Comparison of ENCODE assay signal across 23 cellular contexts in genomic region chr2:9623151-9623550, GRCh38.
"Had no signal": no experiment of that assay in that cellular context is flagged by ENCODE, and none has a peak within 500 bp of the region (broad histone marks: within the 10 kb centered on the region; RNA-seq: fewer than 3 reads in every experiment).

No MANE protein-coding gene starts in this region.

- H3K27ac Mint-ChIP-seq: activated B cell treated with CpG ODN at 0.5 μM for 24 hours; activated CD4-positive, alpha-beta memory T cell treated with anti-CD3 and anti-CD28 coated beads for 36 hours; activated naive CD4-positive, alpha-beta T cell treated with anti-CD3 and anti-CD28 coated beads, Interleukin-2, amount 50 U/mL, for 72 hours; nephron; progenitor cell of endocrine pancreas had no signal

- H3K27me3 ChIP-seq: esophagus squamous epithelium, tibial artery, uterus had no signal

- H3K27ac ChIP-seq: esophagus squamous epithelium, tibial artery, uterus had no signal

- H3K4me3 ChIP-seq: esophagus squamous epithelium, lung, tibial artery, uterus had no signal

- DNase-seq: activated B cell treated with CpG ODN at 0.5 μM for 24 hours; activated CD4-positive, alpha-beta memory T cell treated with anti-CD3 and anti-CD28 coated beads for 36 hours; activated CD4-positive, alpha-beta T cell treated with anti-CD3 and anti-CD28 coated beads for 4 hours; activated gamma-delta T cell; activated T-cell treated with anti-CD3 and anti-CD28 coated beads, Interleukin-2, amount 50 U/mL, for 1 hour; anterior cingulate cortex; cortex of kidney; effector CD8-positive, alpha-beta T cell; esophagus squamous epithelium; foreskin fibroblast; hypothalamus; kidney; midbrain; occipital lobe; stimulated activated naive CD4-positive, alpha-beta T cell; substantia nigra; tibial artery; uterus had no signal

- H3K9me3 Mint-ChIP-seq: activated B cell treated with CpG ODN at 0.5 μM for 24 hours; activated CD4-positive, alpha-beta memory T cell treated with anti-CD3 and anti-CD28 coated beads for 36 hours; activated naive CD4-positive, alpha-beta T cell treated with anti-CD3 and anti-CD28 coated beads, Interleukin-2, amount 50 U/mL, for 72 hours; nephron had no signal

- H3K9me3 ChIP-seq: esophagus squamous epithelium, tibial artery, uterus had no signal

- ATAC-seq: activated naive CD4-positive, alpha-beta T cell treated with anti-CD3 and anti-CD28 coated beads, Interleukin-2, amount 50 U/mL, for 72 hours; left lobe of liver had no signal

- H3K36me3 ChIP-seq: uterus had no signal

- H3K27me3 Mint-ChIP-seq: activated B cell treated with CpG ODN at 0.5 μM for 24 hours; activated CD4-positive, alpha-beta memory T cell treated with anti-CD3 and anti-CD28 coated beads for 36 hours; progenitor cell of endocrine pancreas had no signal

- H3K4me3 Mint-ChIP-seq: activated B cell treated with CpG ODN at 0.5 μM for 24 hours; activated CD4-positive, alpha-beta memory T cell treated with anti-CD3 and anti-CD28 coated beads for 36 hours; nephron had no signal
